Comparison of ENCODE assay signal across 8 cellular contexts in the genomic region with DNA sequence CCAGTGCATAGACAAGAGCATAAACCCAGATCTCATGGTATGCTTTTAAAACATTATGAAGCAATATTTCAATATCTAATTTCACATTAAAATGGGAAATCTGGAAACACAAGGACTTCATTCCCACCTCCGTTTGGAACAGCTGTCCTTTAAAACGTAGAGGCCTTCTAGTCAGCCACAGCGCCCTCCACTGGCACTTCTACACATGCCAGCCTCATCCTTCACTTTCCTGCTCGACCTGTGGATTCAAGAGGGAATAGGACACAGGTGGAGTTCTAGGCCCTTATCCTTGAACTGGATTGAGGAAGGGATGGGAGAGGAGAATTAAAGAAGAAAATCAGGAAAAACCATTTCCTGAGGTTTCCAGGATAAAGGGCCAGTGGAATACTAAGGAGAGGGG.
DNase-seq lines count a peak whose midpoint lies in the region; ATAC-seq and TF ChIP-seq lines count a peak whose summit lies in the region.

No MANE protein-coding gene starts in this region.

- DNase-seq in COR-L47 (lab: John Stamatoyannopoulos, UW) (peak; percentile 23), HEK293T (ENCODE audit: extremely low spot score) (peak; percentile 58), astrocyte of the cerebellum (ENCODE audit: low read depth) (no peak), mesenteric fat pad (ENCODE audit: low spot score) (no peak), AG08395 (ENCODE audit: low spot score) (no peak), inferior parietal cortex (ENCODE audit: extremely low spot score) (no peak)
- DNase-seq in naive thymus-derived CD8-positive, alpha-beta T cell = no peak
- DNase-seq in activated CD8-positive, alpha-beta memory T cell treated with anti-CD3 and anti-CD28 coated beads for 24 hours = no peak

- TF ChIP-seq CTCF in astrocyte of the cerebellum (IDR thresholded peaks at IDR 0.05; ENCODE audit: low read depth, low read length, missing control alignments) = peak; percentile 26

- no peak for ATAC-seq in naive thymus-derived CD8-positive, alpha-beta T cell

- POLR2A ChIA-PET in HEK293T (lab: Yijun Ruan, JAX) = no interaction called here
- POLR2A ChIA-PET in naive thymus-derived CD8-positive, alpha-beta T cell (lab: Charles Lee) = interaction anchor here (0.6 to 3.1 kb wide), 3 partner anchors 20 to 86 kb away, joined by 3 to 19 read pairs (median 3); partner anchors contain the start of genes FARS2 and LYRM4

- peak overlapping the region; percentile 87 to 96 (median 92) for H3K27ac Mint-ChIP-seq in naive thymus-derived CD8-positive, alpha-beta T cell

- peaks cover 31 to 77% (median 67%) of the 10 kb centered on the region in 4 donors for H3K4me1 Mint-ChIP-seq in naive thymus-derived CD8-positive, alpha-beta T cell

- H3K4me3 Mint-ChIP-seq in naive thymus-derived CD8-positive, alpha-beta T cell = peak overlapping the region in 9 of 10 donors; percentile 42 to 82 (median 76)

- H3K4me3 ChIP-seq in astrocyte of the cerebellum (ENCODE audit: low read depth, low read length) = no peak overlapping the region

- H3K36me3 Mint-ChIP-seq in naive thymus-derived CD8-positive, alpha-beta T cell = no peaks in the 10 kb centered on the region

- H3K9me3 Mint-ChIP-seq in naive thymus-derived CD8-positive, alpha-beta T cell = no peaks in the 10 kb centered on the region

- in situ Hi-C loops in astrocyte of the cerebellum (cut with HindIII; ENCODE audit: low sequenced_read_pairs) = no loop called here

- H3K27me3 Mint-ChIP-seq in naive thymus-derived CD8-positive, alpha-beta T cell = no peaks in the 10 kb centered on the region

- CTCF ChIA-PET in HEK293T (lab: Yijun Ruan, JAX) = interaction anchor here (1.5 to 2.7 kb wide), 3 partner anchors 10 to 118 kb away, joined by 4 to 15 read pairs (median 5); no protein-coding TSS in a partner anchor

TF ChIP-seq in HEK293T, 16 proteins besides CTCF, POLR2A, EP300 and RAD21:
- TF ChIP-seq SP1 (IDR thresholded peaks at IDR 0.05) (no peak), L3MBTL2 (conservative IDR thresholded peaks at IDR 0.05) (no peak), CTBP1 (IDR thresholded peaks at IDR 0.05; ENCODE audit: borderline replicate concordance) (no peak), FOXA1 (IDR thresholded peaks at IDR 0.05) (no peak), ZNF384 (IDR thresholded peaks at IDR 0.05) (no peak), LEF1 (IDR thresholded peaks at IDR 0.05; ENCODE audit: borderline replicate concordance) (no peak), TARDBP (IDR thresholded peaks at IDR 0.05) (no peak), ARNT (IDR thresholded peaks at IDR 0.05) (no peak), SUZ12 (IDR thresholded peaks at IDR 0.05) (no peak)
TF ChIP-seq in HEK293T: peak in this region for 0.

Comparison
In these comparisons a context has a peak if more than half of its experiments do, and no peak if none do; other contexts are left out.
1. DNase-seq: peak in COR-L47 (single experiment) and HEK293T (single experiment); none in astrocyte of the cerebellum (single experiment), naive thymus-derived CD8-positive, alpha-beta T cell (0 of 10), mesenteric fat pad (single experiment), activated CD8-positive, alpha-beta memory T cell treated with anti-CD3 and anti-CD28 coated beads for 24 hours (single experiment), AG08395 (single experiment) and inferior parietal cortex (single experiment).